In genomic region chr3:127097516-127097915, GRCh38 we compare ENCODE assay signal across 15 cellular contexts.
DNase-seq lines count a peak whose midpoint lies in the region; ATAC-seq, FAIRE-seq and TF ChIP-seq lines count a peak whose summit lies in the region.
"Had no signal": no experiment of that assay in that cellular context is flagged by ENCODE, and none has a peak within 500 bp of the region (broad histone marks: within the 10 kb centered on the region; RNA-seq: fewer than 3 reads in every experiment).

No MANE protein-coding gene starts in this region.

- H3K36me3 ChIP-seq in H1 (ENCODE audit: control insufficient read depth in 2 of 4, insufficient read depth in 4 of 4, low read length in 3 of 4) (no peaks in the 10 kb centered on the region), stomach (no peaks in the 10 kb centered on the region)
- H3K36me3 ChIP-seq: HAP-1 had no signal

- TF ChIP-seq EP300 in H1 (IDR thresholded peaks at IDR 0.05; ENCODE audit: borderline replicate concordance in 1 of 2, low read depth in 2 of 2, low read length in 2 of 2) (no peak), stomach (IDR thresholded peaks at IDR 0.05) (no peak)

- no peak overlapping the region for H2BK15ac ChIP-seq in H1 (ENCODE audit: low read length)

- H3K18ac ChIP-seq in H1 (ENCODE audit: extremely low read depth, low read length), result no peak overlapping the region

- no peak overlapping the region for H4K91ac ChIP-seq in H1 (replicated peaks; ENCODE audit: insufficient read length, low read length)

- H3K79me1 ChIP-seq in H1 (ENCODE audit: low read depth, low read length), result no peaks in the 10 kb centered on the region

- no peak overlapping the region for H3K56ac ChIP-seq in H1 (replicated peaks; ENCODE audit: insufficient read length, low read depth, low read length)

- no peak overlapping the region for H2BK120ac ChIP-seq in H1 (replicated peaks; ENCODE audit: low read depth, low read length)

- POLR2A ChIA-PET in H1 (lab: Charles Lee; ENCODE audit: partially characterized antibody), result no interaction called here

- TF ChIP-seq CTCF in H1 (IDR thresholded peaks at IDR 0.05; ENCODE audit: control extremely low read depth in 1 of 3, insufficient read depth in 1 of 3, low read depth in 1 of 3, low read length in 3 of 3) (no peak), stomach (IDR thresholded peaks at IDR 0.05) (no peak), GM20000 (IDR thresholded peaks at IDR 0.05; ENCODE audit: extremely low read depth, missing control alignments) (no peak)

- no peak overlapping the region for H3K4ac ChIP-seq in H1 (replicated peaks; ENCODE audit: insufficient read length, low read depth, low read length)

- 83% methylated on average over 3 of the region's 3 CpGs; no CpG with 5 or more reads in 1 of the 2 experiments for WGBS in H1 (ENCODE audit: extremely low coverage in 1 of 2, insufficient coverage in 1 of 2, insufficient read length in 1 of 2, insufficient replicate concordance in 2 of 2, low coverage in 1 of 2, low lambda C conversion rate in 2 of 2, missing lambda C conversion rate in 1 of 2), 2 experiments
- WGBS in stomach, 5 donors, result 74 to 81% (median 78%) methylated on average over 2 to 3 of the region's 3 CpGs

- no peaks in the 10 kb centered on the region for H4K20me1 ChIP-seq in H1 (replicated peaks in 1 of 2; ENCODE audit: control insufficient read depth in 1 of 2, insufficient read depth in 2 of 2, low read length in 2 of 2)

- H4K8ac ChIP-seq in H1 (ENCODE audit: extremely low read depth, insufficient read depth, low read length), result peak overlapping the region; percentile 38; the same call in 1 of the 2 replicates

- H3K4me3 ChIP-seq in H1 (ENCODE audit: extremely low read depth in 1 of 4, insufficient read depth in 2 of 4, low read depth in 3 of 4, low read length in 4 of 4), result no peak overlapping the region
- H3K4me3 ChIP-seq in stomach, result no peak overlapping the region
- H3K4me3 ChIP-seq: GM12878, GM23338, HAP-1 had no signal

- H3K14ac ChIP-seq in H1 (ENCODE audit: insufficient read length), result no peak overlapping the region

- no peak overlapping the region for H2AFZ ChIP-seq in H1 (ENCODE audit: low read length)
- H2AFZ ChIP-seq: GM23338 had no signal

- H2BK12ac ChIP-seq in H1 (ENCODE audit: low read depth, low read length), result no peak overlapping the region

- H2BK20ac ChIP-seq in H1 (ENCODE audit: low read length), result no peak overlapping the region

- H3K4me2 ChIP-seq in H1 (ENCODE audit: insufficient read depth in 1 of 2, low read depth in 2 of 2, low read length in 2 of 2), result no peak overlapping the region
- H3K4me2 ChIP-seq: GM23338 had no signal

- no peaks in the 10 kb centered on the region; a peak in 1 of 7 replicates for H3K27me3 ChIP-seq in H1 (replicated peaks in 1 of 4; ENCODE audit: control insufficient read depth in 3 of 4, extremely low read depth in 1 of 4, insufficient read depth in 3 of 4, low read length in 3 of 4)
- H3K27me3 ChIP-seq in stomach, result peaks cover 0 to 7% (median 0%) of the 10 kb centered on the region in 3 donors

- no peaks in the 10 kb centered on the region for H3K79me2 ChIP-seq in H1 (ENCODE audit: control insufficient read depth in 1 of 2, insufficient read depth in 2 of 2, low read length in 2 of 2)

- H2BK5ac ChIP-seq in H1 (ENCODE audit: low read depth, low read length), result no peak overlapping the region

- FAIRE-seq in H1 (lab: Jason Lieb, UNC), result no peak
- FAIRE-seq: A204.1, GM12878, GM18507 had no signal

- H3K27ac ChIP-seq in H1 (ENCODE audit: low read depth, low read length) (no peak overlapping the region), stomach (no peak overlapping the region)

- no peaks in the 10 kb centered on the region for H3K23me2 ChIP-seq in H1 (ENCODE audit: low read depth, low read length)

- intact Hi-C loops in sciatic nerve (cut with DNase I) (no loop called here), stomach (cut with DNase I; ENCODE audit: low total_unique reads) (no loop called here), left ventricle myocardium superior (cut with micrococcal nuclease) (no loop called here)

- H3K9me3 ChIP-seq in H1 (ENCODE audit: insufficient read depth in 2 of 2, low read depth in 1 of 2, low read length in 1 of 2), result peaks cover 0 to 6% of the 10 kb centered on the region in 2 experiments; a peak in 1 of 4 replicates
- peaks cover 0 to 5% (median 0%) of the 10 kb centered on the region in 4 donors for H3K9me3 ChIP-seq in stomach
- H3K9me3 ChIP-seq: HAP-1 had no signal

- TF ChIP-seq POLR2A in H1 (IDR thresholded peaks at IDR 0.05; ENCODE audit: control extremely low read depth in 1 of 2, low read depth in 2 of 2, low read length in 2 of 2) (no peak), stomach (IDR thresholded peaks at IDR 0.05) (no peak)

- no peak overlapping the region for H4K5ac ChIP-seq in H1 (ENCODE audit: insufficient read length, low read depth, low read length)

- DNase-seq in G401 (ENCODE audit: low spot score) (peak; percentile 35), NCI-H69 (lab: John Stamatoyannopoulos, UW) (peak; percentile 2), H1 (ENCODE audit: low read depth in 1 of 2, low spot score in 2 of 2) (no peak), sciatic nerve (ENCODE audit: low spot score) (peak; percentile 21), stomach (no peak), GM20000 (ENCODE audit: low spot score) (no peak), left ventricle myocardium superior (no peak)
- DNase-seq: Calu3; CD4-positive, alpha-beta T cell; DMS 273 treated with DMSO at 0.1 percent for 48 hours had no signal

- no peaks in the 10 kb centered on the region; a peak in 1 of 7 replicates for H3K4me1 ChIP-seq in H1 (replicated peaks in 1 of 4; ENCODE audit: control insufficient read depth in 3 of 4, insufficient read depth in 4 of 4, low read length in 3 of 4)
- peaks cover 0 to 5% (median 0%) of the 10 kb centered on the region in 4 donors for H3K4me1 ChIP-seq in stomach
- H3K4me1 ChIP-seq: HAP-1 had no signal

- H2AK5ac ChIP-seq in H1 (ENCODE audit: low read depth, low read length), result no peak overlapping the region

- no peak overlapping the region for H3K9ac ChIP-seq in H1 (replicated peaks in 1 of 4; ENCODE audit: extremely low read depth in 1 of 4, low read depth in 3 of 4, low read length in 3 of 4)

- in situ Hi-C loops in G401 (cut with HindIII; ENCODE audit: low sequenced_read_pairs), result no loop called here

- ATAC-seq in sciatic nerve (no peak), left ventricle myocardium superior (no peak)
- ATAC-seq: GM12878, GM23338 had no signal

- no peak overlapping the region for H3K23ac ChIP-seq in H1 (ENCODE audit: insufficient read length)

- CTCF ChIA-PET in H1 (lab: Charles Lee; ENCODE audit: partially characterized antibody), result interaction anchor here (0.9 to 2.4 kb wide), 4 partner anchors 8 to 65 kb away, joined by 3 to 11 read pairs (median 4); no protein-coding TSS in a partner anchor

- no peak for TF ChIP-seq RAD21 in H1 (IDR thresholded peaks at IDR 0.05 in 1 of 2, conservative IDR thresholded peaks at IDR 0.05 in 1 of 2; ENCODE audit: low read depth in 2 of 2, low read length in 2 of 2)

TF ChIP-seq in H1, 55 proteins besides CTCF, POLR2A, EP300 and RAD21 (continues in another document):
- TF ChIP-seq TEAD4 (IDR thresholded peaks at IDR 0.05; ENCODE audit: low read depth, low read length), result no peak
- TF ChIP-seq NANOG (IDR thresholded peaks at IDR 0.05; ENCODE audit: insufficient read depth, low read depth, low read length, poor library complexity, severe bottlenecking), result no peak
- no peak for TF ChIP-seq CTBP2 (IDR thresholded peaks at IDR 0.05; ENCODE audit: borderline replicate concordance, insufficient read depth, insufficient read length, low read length)
- no peak for TF ChIP-seq TAF7 (optimal IDR thresholded peaks at IDR 0.05; ENCODE audit: borderline replicate concordance, low read depth, low read length)
- TF ChIP-seq SRF (IDR thresholded peaks at IDR 0.05; ENCODE audit: low read depth, low read length), result no peak
- TF ChIP-seq TAF1 (IDR thresholded peaks at IDR 0.05; ENCODE audit: low read depth, low read length), result no peak
- TF ChIP-seq EZH2 (IDR thresholded peaks at IDR 0.05; ENCODE audit: low read depth, low read length, severe bottlenecking), result no peak
- no peak for TF ChIP-seq EGR1 (IDR thresholded peaks at IDR 0.05; ENCODE audit: borderline replicate concordance, low read depth, low read length)
- TF ChIP-seq MAFK (IDR thresholded peaks at IDR 0.05; ENCODE audit: low read depth, low read length), result no peak

Comparison
In these comparisons a context has a peak if more than half of its experiments do, and no peak if none do; other contexts are left out.
1. DNase-seq: peak in G401 (single experiment), NCI-H69 (single experiment) and sciatic nerve (single experiment); none in H1 (0 of 2), stomach (single experiment), GM20000 (single experiment) and left ventricle myocardium superior (single experiment).